In the genomic region with DNA sequence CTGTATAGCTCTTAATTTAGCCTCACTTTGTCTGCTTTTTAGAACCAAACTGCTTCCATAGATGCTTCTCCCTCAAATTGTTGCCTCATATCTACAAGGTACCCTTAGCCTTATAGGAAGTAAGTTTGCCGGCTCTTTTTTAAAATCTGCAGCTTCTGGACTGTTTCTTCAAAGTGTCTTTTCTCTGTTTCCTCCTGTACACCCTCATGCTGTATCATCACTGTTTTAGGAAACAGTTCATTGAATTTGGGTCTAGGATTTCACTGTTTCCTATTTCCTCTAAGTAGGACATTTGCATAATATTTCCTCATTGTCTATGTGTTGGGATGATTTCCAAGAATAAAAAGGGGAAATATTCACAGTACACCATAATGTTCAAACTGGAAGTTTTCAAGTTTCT, we compare ENCODE assay signal across 15 cellular contexts. TPM values are rescaled to one million over a fixed set of nuclear protein-coding genes. Genes with fewer than 3 reads are reported as not detected.
"Had no signal": no experiment of that assay in that cellular context is flagged by ENCODE, and none has a peak within 500 bp of the region (broad histone marks: within the 10 kb centered on the region; RNA-seq: fewer than 3 reads in every experiment).

No MANE protein-coding gene starts in this region.

- H3K4me3 Mint-ChIP-seq: activated CD4-positive, alpha-beta T cell treated with anti-CD3 and anti-CD28 coated beads, Interleukin-2, amount 10 ng/mL, durations not matched to agents 24 days and 14 days; activated naive CD4-positive, alpha-beta T cell treated with anti-CD3 and anti-CD28 coated beads for 36 hours; activated T-helper 17 cell treated with anti-CD3 and anti-CD28 coated beads, Interleukin-2, amount 50 U/mL, for 72 hours had no signal

- H3K36me3 ChIP-seq: adrenal gland, heart left ventricle, thyroid gland, uterus had no signal

- FAIRE-seq: colon, frontal cortex had no signal

- H3K9me3 Mint-ChIP-seq: activated CD4-positive, alpha-beta T cell treated with anti-CD3 and anti-CD28 coated beads, Interleukin-2, amount 10 ng/mL, durations not matched to agents 24 days and 14 days; activated naive CD4-positive, alpha-beta T cell treated with anti-CD3 and anti-CD28 coated beads for 36 hours; activated T-helper 17 cell treated with anti-CD3 and anti-CD28 coated beads, Interleukin-2, amount 50 U/mL, for 72 hours had no signal

- DNase-seq: activated CD4-positive, alpha-beta T cell treated with anti-CD3 and anti-CD28 coated beads, Interleukin-2, amount 10 ng/mL, durations not matched to agents 24 days and 14 days; activated CD8-positive, alpha-beta memory T cell treated with anti-CD3 and anti-CD28 coated beads for 24 hours; activated naive CD4-positive, alpha-beta T cell treated with anti-CD3 and anti-CD28 coated beads for 36 hours; adrenal gland; effector CD8-positive, alpha-beta T cell; heart left ventricle; retina; stimulated activated CD4-positive, alpha-beta T cell treated with anti-CD3 and anti-CD28 coated beads, Interleukin-4, amount 100 ng/mL, for 4 hours; thyroid gland; uterus had no signal

- H3K4me1 ChIP-seq: parathyroid adenoma, uterus had no signal

- H3K27ac ChIP-seq: adrenal gland, parathyroid adenoma, thyroid gland, uterus had no signal

- H3K9ac ChIP-seq: parathyroid adenoma had no signal

- H3K4me3 ChIP-seq: adrenal gland, heart left ventricle, thyroid gland, uterus had no signal

- H3K27me3 ChIP-seq: adrenal gland, heart left ventricle, thyroid gland, uterus had no signal

- H3K9me3 ChIP-seq: adrenal gland, heart left ventricle, thyroid gland, uterus had no signal

- ATAC-seq: activated T-helper 17 cell treated with anti-CD3 and anti-CD28 coated beads, Interleukin-2, amount 50 U/mL, for 72 hours; left lobe of liver had no signal

- H3K27ac Mint-ChIP-seq: activated CD4-positive, alpha-beta T cell treated with anti-CD3 and anti-CD28 coated beads, Interleukin-2, amount 10 ng/mL, durations not matched to agents 24 days and 14 days; activated naive CD4-positive, alpha-beta T cell treated with anti-CD3 and anti-CD28 coated beads for 36 hours; activated T-helper 17 cell treated with anti-CD3 and anti-CD28 coated beads, Interleukin-2, amount 50 U/mL, for 72 hours had no signal

- H3K4me1 Mint-ChIP-seq: activated CD4-positive, alpha-beta T cell treated with anti-CD3 and anti-CD28 coated beads, Interleukin-2, amount 10 ng/mL, durations not matched to agents 24 days and 14 days; activated T-helper 17 cell treated with anti-CD3 and anti-CD28 coated beads, Interleukin-2, amount 50 U/mL, for 72 hours had no signal

RNA-seq across cellular contexts. Expression of a gene that starts 42.9 kb away (rescaled TPM):
- total RNA-seq: activated CD4-positive, alpha-beta T cell treated with anti-CD3 and anti-CD28 coated beads, Interleukin-2, amount 10 ng/mL, durations not matched to agents 24 days and 14 days had no signal
